1 cellular context compared by ENCODE assay signal in genomic region chr13:23560571-23561089, GRCh38.
TF ChIP-seq lines count a peak whose summit lies in the region.

No MANE protein-coding gene starts in this region.

TF ChIP-seq in IMR-90, 13 proteins besides CTCF, POLR2A, EP300 and RAD21:
- TF ChIP-seq RFX5 (IDR thresholded peaks at IDR 0.05; ENCODE audit: low read depth, low read length): no peak
